12 cellular contexts compared by ENCODE assay signal in the genomic region with DNA sequence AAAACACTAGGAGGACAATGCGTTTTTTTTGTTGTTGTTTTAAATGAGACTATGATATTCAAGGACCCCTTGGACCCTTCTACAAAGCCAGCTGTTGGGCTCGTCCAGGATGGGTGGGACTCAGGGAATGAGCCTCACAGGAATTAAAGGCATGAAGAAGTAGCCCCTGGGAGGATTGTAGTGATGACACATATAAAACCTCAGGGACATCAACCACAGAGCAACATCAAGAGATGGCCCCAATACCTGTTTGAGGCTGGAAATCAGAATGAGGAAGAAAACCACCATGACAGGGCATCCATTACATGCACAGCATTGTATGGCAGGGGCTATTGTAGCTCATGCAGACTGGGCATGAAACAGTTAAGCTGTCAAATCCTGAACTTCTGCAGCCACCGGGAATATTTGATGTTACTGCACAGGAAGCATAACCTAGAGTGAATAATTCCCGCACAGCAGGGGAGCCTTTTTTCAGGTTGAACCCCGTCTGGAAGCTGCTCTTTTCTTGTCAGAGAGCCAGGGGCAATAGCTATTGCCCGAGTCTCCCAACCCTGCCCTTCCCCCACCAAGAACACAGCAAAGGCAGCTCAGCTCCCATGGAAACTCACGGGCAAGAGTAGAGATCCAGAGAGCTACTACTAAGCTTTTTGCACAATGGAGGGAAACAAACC.
A peak's percentile ranks its signal among the peaks of the same experiment; 100 is the strongest.
DNase-seq lines count a peak whose midpoint lies in the region; ATAC-seq, FAIRE-seq and TF ChIP-seq lines count a peak whose summit lies in the region.
"Had no signal": no experiment of that assay in that cellular context is flagged by ENCODE, and none has a peak within 500 bp of the region (broad histone marks: within the 10 kb centered on the region; RNA-seq: fewer than 3 reads in every experiment).

No MANE protein-coding gene starts in this region.

- DNase-seq in DMS 273 (lab: John Stamatoyannopoulos, UW; ENCODE audit: unreplicated experiment) (peak; percentile 89), NCI-H1694 (lab: John Stamatoyannopoulos, UW) (peak; percentile 4), astrocyte of the hippocampus (ENCODE audit: low read depth, low spot score) (peak; percentile 71), GM12891 (ENCODE audit: insufficient read length, low spot score) (no peak)
- no peak for DNase-seq in effector CD8-positive, alpha-beta T cell (lab: John Stamatoyannopoulos, UW)
- no peak for DNase-seq in stimulated activated CD4-positive, alpha-beta T cell treated with anti-CD3 and anti-CD28 coated beads, Interleukin-4, amount 100 ng/mL, for 1 hour
- DNase-seq: activated CD4-positive, alpha-beta T cell treated with anti-CD3 and anti-CD28 coated beads for 4 hours; CD4-positive, alpha-beta memory T cell; natural killer cell had no signal

- peaks cover 11% of the 10 kb centered on the region for H3K4me1 ChIP-seq in mesodermal cell (ENCODE audit: control insufficient read depth, insufficient read depth, low read length, poor library complexity, severe bottlenecking)

- ATAC-seq in HG02759 (IDR thresholded peaks at IDR 0.05; ENCODE audit: unreplicated experiment), result no peak
- ATAC-seq: natural killer cell had no signal

- H3K4me3 ChIP-seq in mesodermal cell (ENCODE audit: extremely low read depth, insufficient read depth, low read length, poor library complexity, severe bottlenecking), result no peak overlapping the region

- 35 to 39% methylated on average over 5 to 6 of the region's 7 CpGs for WGBS in mesodermal cell (ENCODE audit: insufficient coverage in 2 of 2), 2 experiments

- no peak for FAIRE-seq in GM12891 (lab: Jason Lieb, UNC)
- FAIRE-seq: frontal cortex had no signal

- H3K27ac ChIP-seq in mesodermal cell (ENCODE audit: low read depth, low read length, severe bottlenecking), result peak overlapping the region; percentile 47

- TF ChIP-seq POLR2A in GM12891 (IDR thresholded peaks at IDR 0.05; ENCODE audit: low read depth, low read length), result no peak

- H3K9me3 ChIP-seq in mesodermal cell (ENCODE audit: control insufficient read depth, low read length), result peaks cover 7% of the 10 kb centered on the region

- H3K36me3 ChIP-seq in mesodermal cell (ENCODE audit: control insufficient read depth, insufficient read depth, low read length), result no peaks in the 10 kb centered on the region

TF ChIP-seq in GM12891, 5 proteins besides CTCF, POLR2A, EP300 and RAD21:
- TF ChIP-seq PAX5 (IDR thresholded peaks at IDR 0.05; ENCODE audit: insufficient read depth, low read length, severe bottlenecking), result no peak
- TF ChIP-seq TAF1 (IDR thresholded peaks at IDR 0.05; ENCODE audit: low read depth, low read length), result no peak
- no peak for TF ChIP-seq POU2F2 (IDR thresholded peaks at IDR 0.05; ENCODE audit: low read depth, low read length)
- no peak for TF ChIP-seq SPI1 (IDR thresholded peaks at IDR 0.05; ENCODE audit: low read depth, low read length)
- TF ChIP-seq POLR2AphosphoS5 (IDR thresholded peaks at IDR 0.05; ENCODE audit: low read depth, low read length), result no peak

Comparison
In these comparisons a context has a peak if more than half of its experiments do, and no peak if none do; other contexts are left out.
1. DNase-seq: peak in DMS 273 (single experiment), NCI-H1694 (single experiment) and astrocyte of the hippocampus (single experiment); none in effector CD8-positive, alpha-beta T cell (single experiment), stimulated activated CD4-positive, alpha-beta T cell treated with anti-CD3 and anti-CD28 coated beads, Interleukin-4, amount 100 ng/mL, for 1 hour (single experiment) and GM12891 (single experiment).